ENCODE assay signal across 8 cellular contexts in the genomic region with DNA sequence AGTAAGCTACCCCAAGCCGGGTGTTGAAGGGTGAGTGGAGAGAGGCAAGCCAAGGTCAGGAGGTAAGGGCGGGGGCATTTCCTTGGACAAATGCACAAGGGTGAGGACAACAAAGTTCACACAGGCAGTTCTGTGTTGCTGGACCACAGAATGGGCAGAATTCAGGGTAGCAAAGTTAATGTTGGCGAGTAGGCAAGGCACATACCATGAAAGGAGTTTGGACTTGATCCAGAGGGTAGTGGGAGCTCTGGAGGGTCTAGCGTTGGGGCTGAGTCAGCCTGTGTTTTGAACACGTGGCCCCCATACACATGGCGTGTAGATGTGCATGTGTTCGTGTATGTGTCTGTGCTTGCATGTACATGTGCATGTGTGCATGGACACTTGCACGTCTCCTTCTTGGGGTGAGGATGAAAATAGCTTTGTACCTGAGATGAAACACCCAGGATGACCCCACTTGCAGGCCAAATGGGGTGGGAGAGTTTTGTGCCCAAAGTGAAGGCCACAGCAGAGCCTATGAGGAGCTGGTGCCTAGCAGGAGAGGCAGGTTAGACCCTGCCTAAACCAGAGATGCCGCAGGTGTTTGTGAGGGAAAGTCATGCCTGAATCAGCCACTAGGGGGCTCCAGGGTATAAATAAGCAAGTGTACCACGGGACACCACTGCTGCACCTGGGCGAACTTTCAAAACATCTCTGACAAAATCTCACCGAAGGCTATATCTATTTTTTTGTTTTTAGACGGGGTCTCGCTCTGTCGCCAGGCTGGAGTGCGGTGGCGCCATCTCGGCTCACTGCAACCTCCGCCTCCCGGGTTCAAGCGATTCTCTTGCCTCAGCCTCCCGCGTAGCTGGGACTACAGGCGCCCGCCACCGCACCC. TPM values are rescaled to one million over a fixed set of nuclear protein-coding genes. Genes with fewer than 3 reads are reported as not detected.
DNase-seq lines count a peak whose midpoint lies in the region; ATAC-seq, FAIRE-seq and TF ChIP-seq lines count a peak whose summit lies in the region.

No MANE protein-coding gene starts in this region.

- intact Hi-C loops in left colon (cut with DNase I, micrococcal nuclease), result loop anchor here (10.0 kb wide), 1 partner anchor 188 kb away; a partner anchor contains a TSS

- POLR2A ChIA-PET in HEK293T (lab: Yijun Ruan, JAX), result interaction anchor here (0.6 to 2.7 kb wide), 9 partner anchors 13 to 193 kb away, joined by 3 to 12 read pairs (median 5); a partner anchor contains a TSS

- no peaks in the 10 kb centered on the region for H3K36me3 ChIP-seq in bronchial epithelial cell (ENCODE audit: control insufficient read depth, insufficient read depth, low read length)

- peak; percentile 85 for ATAC-seq in left colon
- no peak for ATAC-seq in GM19463 (IDR thresholded peaks at IDR 0.05; ENCODE audit: unreplicated experiment)

- H3K4me3 ChIP-seq in bronchial epithelial cell (ENCODE audit: low read depth, low read length), result no peak overlapping the region

- CTCF ChIA-PET in HEK293T (lab: Yijun Ruan, JAX), result interaction anchor here (0.6 to 3.0 kb wide), 9 partner anchors 9 to 252 kb away, joined by 3 to 16 read pairs (median 4); a partner anchor contains a TSS

- DNase-seq in DMS114 treated with DMSO at 0.1 percent for 48 hours (lab: John Stamatoyannopoulos, UW; ENCODE audit: unreplicated experiment) (peak; percentile 56), HEK293T (ENCODE audit: extremely low spot score) (peak; percentile 90), NCI-H2107 treated with DMSO at 0.1 percent for 48 hours (lab: John Stamatoyannopoulos, UW; ENCODE audit: unreplicated experiment) (peak; percentile 74), bronchial epithelial cell (ENCODE audit: low read depth) (peak; percentile 59), left colon (peak; percentile 74 to 95)
- DNase-seq in activated CD4-positive, CD25-positive, alpha-beta regulatory T cell treated with anti-CD3 and anti-CD28 coated beads, Interleukin-2, amount 50 U/mL, for 16 hours (ENCODE audit: low read depth, low spot score), result peak; percentile 72
- DNase-seq in stimulated activated CD4-positive, alpha-beta T cell treated with anti-CD3 and anti-CD28 coated beads, Interleukin-4, amount 100 ng/mL, for 48 hours (ENCODE audit: low read depth in 2 of 2), result peak; percentile 72 to 83

- no peaks in the 10 kb centered on the region for H3K27me3 ChIP-seq in bronchial epithelial cell (ENCODE audit: control insufficient read depth, insufficient read depth, low read length)

- peak; percentile 79 for FAIRE-seq in bronchial epithelial cell (lab: Jason Lieb, UNC)

- peak; percentile 85 for TF ChIP-seq CTCF in bronchial epithelial cell (IDR thresholded peaks at IDR 0.05; ENCODE audit: insufficient read depth, low read length, severe bottlenecking)

TF ChIP-seq in HEK293T, 16 proteins besides CTCF, POLR2A, EP300 and RAD21:
- TF ChIP-seq HDGF (IDR thresholded peaks at IDR 0.05; ENCODE audit: borderline replicate concordance), result no peak
- no peak for TF ChIP-seq BHLHE40 (IDR thresholded peaks at IDR 0.05; ENCODE audit: borderline replicate concordance)
- no peak for TF ChIP-seq CTBP1 (IDR thresholded peaks at IDR 0.05; ENCODE audit: borderline replicate concordance)
- no peak for TF ChIP-seq ELF4 (IDR thresholded peaks at IDR 0.05)
- no peak for TF ChIP-seq ARNT (IDR thresholded peaks at IDR 0.05)
- no peak for TF ChIP-seq TARDBP (IDR thresholded peaks at IDR 0.05)
- TF ChIP-seq SP1 (IDR thresholded peaks at IDR 0.05), result no peak
- TF ChIP-seq, protein P1, sequence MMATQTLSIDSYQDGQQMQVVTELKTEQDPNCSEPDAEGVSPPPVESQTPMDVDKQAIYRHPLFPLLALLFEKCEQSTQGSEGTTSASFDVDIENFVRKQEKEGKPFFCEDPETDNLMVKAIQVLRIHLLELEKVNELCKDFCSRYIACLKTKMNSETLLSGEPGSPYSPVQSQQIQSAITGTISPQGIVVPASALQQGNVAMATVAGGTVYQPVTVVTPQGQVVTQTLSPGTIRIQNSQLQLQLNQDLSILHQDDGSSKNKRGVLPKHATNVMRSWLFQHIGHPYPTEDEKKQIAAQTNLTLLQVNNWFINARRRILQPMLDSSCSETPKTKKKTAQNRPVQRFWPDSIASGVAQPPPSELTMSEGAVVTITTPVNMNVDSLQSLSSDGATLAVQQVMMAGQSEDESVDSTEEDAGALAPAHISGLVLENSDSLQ (IDR thresholded peaks at IDR 0.05), result no peak
- TF ChIP-seq LEF1 (IDR thresholded peaks at IDR 0.05; ENCODE audit: borderline replicate concordance), result no peak

RNA-seq across cellular contexts. Expression of a gene that starts 21.8 kb away (rescaled TPM):
- total RNA-seq in bronchial epithelial cell, result 4.1 and 7.4 TPM in 2 replicates
- total RNA-seq in left colon, result 10 to 100 TPM; 22.5 to 24.8 TPM
